10 cellular contexts compared by ENCODE assay signal in the genomic region with DNA sequence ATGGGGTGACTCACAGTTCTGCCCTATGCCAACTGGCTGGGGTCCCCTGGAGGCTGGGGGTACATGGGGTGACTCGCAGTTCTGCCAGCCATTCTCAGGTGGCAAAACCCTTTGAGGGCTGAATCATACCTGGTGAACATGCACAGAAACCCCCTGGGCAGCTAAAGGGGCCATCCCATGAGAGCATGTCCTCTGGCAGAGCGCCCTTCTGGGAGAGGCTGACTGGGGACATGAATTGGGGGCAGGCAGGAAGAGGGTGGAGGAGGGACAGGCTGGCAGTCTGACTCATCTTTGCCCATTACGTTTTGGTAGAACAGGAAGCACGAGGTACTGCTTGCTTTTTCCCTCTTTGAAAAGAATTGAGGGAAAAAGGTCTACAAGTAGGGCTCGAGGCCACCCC. TPM values are rescaled to one million over a fixed set of nuclear protein-coding genes. Genes with fewer than 3 reads are reported as not detected.
DNase-seq lines count a peak whose midpoint lies in the region; ATAC-seq and TF ChIP-seq lines count a peak whose summit lies in the region.
"Had no signal": no experiment of that assay in that cellular context is flagged by ENCODE, and none has a peak within 500 bp of the region (broad histone marks: within the 10 kb centered on the region; RNA-seq: fewer than 3 reads in every experiment).

No MANE protein-coding gene starts in this region.

- H3K4me1 Mint-ChIP-seq in activated B cell treated with CpG ODN at 0.5 μM for 24 hours: peaks cover 51% of the 10 kb centered on the region
- H3K4me1 Mint-ChIP-seq in stimulated activated effector memory CD8-positive, alpha-beta T cell treated with anti-CD3 and anti-CD28 coated beads, Interleukin-12 subunit alpha, Interleukin-12 subunit beta, amount 100 ng/mL, for 72 hours: peaks cover 95% of the 10 kb centered on the region

- no TSS peak for BruUV-seq in mammary epithelial cell (replicated peaks; lab: Mats Ljungman, UMichigan)

- H3K36me3 Mint-ChIP-seq in activated B cell treated with CpG ODN at 0.5 μM for 24 hours (ENCODE audit: low read depth): peaks cover 94% of the 10 kb centered on the region
- peaks cover 100% of the 10 kb centered on the region for H3K36me3 Mint-ChIP-seq in stimulated activated effector memory CD8-positive, alpha-beta T cell treated with anti-CD3 and anti-CD28 coated beads, Interleukin-12 subunit alpha, Interleukin-12 subunit beta, amount 100 ng/mL, for 72 hours

- no peaks in the 10 kb centered on the region for H3K9me3 ChIP-seq in mammary epithelial cell (replicated peaks; ENCODE audit: insufficient read depth, low read length)

- POLR2A ChIA-PET in activated B cell treated with CpG ODN at 0.5 μM for 24 hours (lab: Charles Lee): interaction anchor here (1.0 to 2.7 kb wide), 7 partner anchors 11 to 26 kb away, joined by 3 to 11 read pairs (median 6); partner anchors contain the start of gene TRAF1

- in situ Hi-C loops in mammary epithelial cell (cut with MboI; ENCODE audit: low sequenced_read_pairs in 2 of 2): no loop called here

- no peak overlapping the region for H3K4me3 ChIP-seq in mammary epithelial cell (replicated peaks in 1 of 3; ENCODE audit: insufficient read depth in 1 of 3, low read depth in 2 of 3, low read length in 3 of 3)

- peak overlapping the region; percentile 24 for H3K27ac Mint-ChIP-seq in activated B cell treated with CpG ODN at 0.5 μM for 24 hours
- H3K27ac Mint-ChIP-seq in stimulated activated effector memory CD8-positive, alpha-beta T cell treated with anti-CD3 and anti-CD28 coated beads, Interleukin-12 subunit alpha, Interleukin-12 subunit beta, amount 100 ng/mL, for 72 hours: peak overlapping the region; percentile 92

- H3K36me3 ChIP-seq in mammary epithelial cell (ENCODE audit: insufficient read depth, low read length): no peaks in the 10 kb centered on the region

- dilution Hi-C loops in mammary epithelial cell (cut with HindIII; ENCODE audit: low sequenced_read_pairs): no loop called here

- no peak overlapping the region for H3K9ac ChIP-seq in mammary epithelial cell (ENCODE audit: insufficient read depth, low read length)

- ATAC-seq in activated B cell treated with CpG ODN at 0.5 μM for 24 hours (ENCODE audit: low read depth): peak; percentile 71
- ATAC-seq in stimulated activated effector memory CD8-positive, alpha-beta T cell treated with anti-CD3 and anti-CD28 coated beads, Interleukin-12 subunit alpha, Interleukin-12 subunit beta, amount 100 ng/mL, for 72 hours: peak; percentile 70
- ATAC-seq in HG02973 (IDR thresholded peaks at IDR 0.05; ENCODE audit: unreplicated experiment): no peak
- no peak for ATAC-seq in GM18870 (IDR thresholded peaks at IDR 0.05; ENCODE audit: unreplicated experiment)
- ATAC-seq in GM21786 (IDR thresholded peaks at IDR 0.05; ENCODE audit: unreplicated experiment): no peak

- DNase-seq in M059J (ENCODE audit: low read depth) (peak; percentile 86), activated B cell treated with CpG ODN at 0.5 μM for 24 hours (no peak), mammary epithelial cell (peak; percentile 60), NCI-H1436 treated with DMSO at 0.1 percent for 48 hours (lab: John Stamatoyannopoulos, UW) (no peak)
- DNase-seq in stimulated activated effector memory CD8-positive, alpha-beta T cell treated with anti-CD3 and anti-CD28 coated beads, Interleukin-12 subunit alpha, Interleukin-12 subunit beta, amount 100 ng/mL, for 72 hours (ENCODE audit: low spot score in 2 of 2): no peak
- DNase-seq: cortex of kidney, NCI-H226 had no signal

- peaks cover 22% of the 10 kb centered on the region for H3K4me1 ChIP-seq in mammary epithelial cell (ENCODE audit: insufficient read depth, low read length)

- WGBS in mammary epithelial cell (ENCODE audit: low coverage, missing lambda C conversion rate): 40% methylated on average over 5 of the region's 5 CpGs

- no peaks in the 10 kb centered on the region for H4K20me1 ChIP-seq in mammary epithelial cell (ENCODE audit: insufficient read depth, low read length)

- TF ChIP-seq CTCF in activated B cell treated with CpG ODN at 0.5 μM for 24 hours (IDR thresholded peaks at IDR 0.05) (no peak), mammary epithelial cell (conservative IDR thresholded peaks at IDR 0.05 in 1 of 2, IDR thresholded peaks at IDR 0.05 in 1 of 2; ENCODE audit: extremely low read depth in 1 of 2, insufficient read depth in 1 of 2, low read depth in 1 of 2, low read length in 2 of 2) (no peak)

- H3K79me2 ChIP-seq in mammary epithelial cell (ENCODE audit: insufficient read depth, low read length): no peaks in the 10 kb centered on the region

- H3K4me3 Mint-ChIP-seq in activated B cell treated with CpG ODN at 0.5 μM for 24 hours: peak overlapping the region; percentile 41
- peak overlapping the region; percentile 39 for H3K4me3 Mint-ChIP-seq in stimulated activated effector memory CD8-positive, alpha-beta T cell treated with anti-CD3 and anti-CD28 coated beads, Interleukin-12 subunit alpha, Interleukin-12 subunit beta, amount 100 ng/mL, for 72 hours

- CTCF ChIA-PET in activated B cell treated with CpG ODN at 0.5 μM for 24 hours (lab: Charles Lee): no interaction called here
- CTCF ChIA-PET in mammary epithelial cell (lab: Charles Lee; ENCODE audit: low non-redundant PET): no interaction called here

- H3K27me3 ChIP-seq in mammary epithelial cell (ENCODE audit: insufficient read depth, low read length): no peaks in the 10 kb centered on the region

- H3K9me3 Mint-ChIP-seq in activated B cell treated with CpG ODN at 0.5 μM for 24 hours: no peaks in the 10 kb centered on the region
- H3K9me3 Mint-ChIP-seq in stimulated activated effector memory CD8-positive, alpha-beta T cell treated with anti-CD3 and anti-CD28 coated beads, Interleukin-12 subunit alpha, Interleukin-12 subunit beta, amount 100 ng/mL, for 72 hours: no peaks in the 10 kb centered on the region

- H3K27me3 Mint-ChIP-seq in activated B cell treated with CpG ODN at 0.5 μM for 24 hours: no peaks in the 10 kb centered on the region

- no peak overlapping the region for H3K4me2 ChIP-seq in mammary epithelial cell (ENCODE audit: insufficient read depth, low read depth, low read length)

- no peak overlapping the region for H2AFZ ChIP-seq in mammary epithelial cell (ENCODE audit: low read depth, low read length)

- intact Hi-C loops in activated B cell treated with CpG ODN at 0.5 μM for 24 hours (cut with micrococcal nuclease) (no loop called here), mammary epithelial cell (cut with micrococcal nuclease) (no loop called here)

- no peak overlapping the region for H3K27ac ChIP-seq in mammary epithelial cell (ENCODE audit: insufficient read depth, low read depth, low read length)

RNA-seq across cellular contexts. Expression of gene TRAF1, which starts 16.7 kb away (rescaled TPM):
- total RNA-seq in M059J (2014; rRNA removed; shearing (Covaris generic)): 4.9 and 5.7 TPM in 2 replicates
- total RNA-seq in activated B cell treated with CpG ODN at 0.5 μM for 24 hours: 115 and 130 TPM in 2 replicates
- total RNA-seq in mammary epithelial cell: 1 to 10 TPM in 1 of 2 donors, under 1 TPM in 1; 0.89 to 1.0 TPM
- 0.28 TPM for polyA plus RNA-seq in mammary epithelial cell
- polyA minus RNA-seq in mammary epithelial cell: not detected

RNA-seq across cellular contexts. Expression of gene PHF19, which starts 32.9 kb away (rescaled TPM):
- total RNA-seq in M059J (2014; rRNA removed; shearing (Covaris generic)): 41.5 and 62.8 TPM in 2 replicates
- total RNA-seq in activated B cell treated with CpG ODN at 0.5 μM for 24 hours (50.2 and 55.3 TPM in 2 replicates), mammary epithelial cell (10 to 100 TPM in 1 of 2 donors, 1 to 10 TPM in 1; 4.3 to 52.9 TPM)
- polyA plus RNA-seq in mammary epithelial cell: 60.9 TPM
- 47.9 TPM for polyA minus RNA-seq in mammary epithelial cell

Comparison
In these comparisons a context has a peak if more than half of its experiments do, and no peak if none do; other contexts are left out.
1. DNase-seq: peak in M059J (single experiment) and mammary epithelial cell (single experiment); none in activated B cell treated with CpG ODN at 0.5 μM for 24 hours (single experiment), stimulated activated effector memory CD8-positive, alpha-beta T cell treated with anti-CD3 and anti-CD28 coated beads, Interleukin-12 subunit alpha, Interleukin-12 subunit beta, amount 100 ng/mL, for 72 hours (0 of 2) and NCI-H1436 treated with DMSO at 0.1 percent for 48 hours (single experiment).
2. ATAC-seq: peak in activated B cell treated with CpG ODN at 0.5 μM for 24 hours (single experiment) and stimulated activated effector memory CD8-positive, alpha-beta T cell treated with anti-CD3 and anti-CD28 coated beads, Interleukin-12 subunit alpha, Interleukin-12 subunit beta, amount 100 ng/mL, for 72 hours (single experiment); none in HG02973 (single experiment), GM18870 (single experiment) and GM21786 (single experiment).
3. RNA of gene TRAF1, which starts 16.7 kb away (total RNA-seq): 115 to 130 TPM in activated B cell treated with CpG ODN at 0.5 μM for 24 hours; 4.9 to 5.7 TPM in M059J and 0.89 to 1.0 TPM in mammary epithelial cell; every median in the first group is over 10 times any median in the second.